ENCODE assay signal across 1 cellular context in the genomic region with DNA sequence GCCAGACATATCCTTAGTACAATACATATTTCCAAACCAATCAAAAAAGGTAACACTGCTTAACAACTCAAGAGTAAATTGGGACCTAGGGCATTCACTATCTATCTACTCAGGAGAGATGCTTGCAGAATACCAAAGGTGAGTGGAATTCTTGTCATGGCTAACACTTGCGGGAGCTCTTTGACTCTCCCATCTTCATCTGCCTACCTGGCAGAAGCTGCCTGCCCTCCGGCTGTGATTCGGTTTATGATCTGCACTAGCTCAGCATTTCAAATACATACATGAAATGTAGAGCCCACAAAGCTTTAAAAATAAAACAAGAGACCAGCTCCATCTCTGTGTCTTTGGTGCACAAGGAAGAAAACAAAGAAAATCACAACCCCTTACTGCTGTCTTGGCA.
TF ChIP-seq lines count a peak whose summit lies in the region.

No MANE protein-coding gene starts in this region.

TF ChIP-seq in GM12878, 131 proteins besides CTCF, POLR2A, EP300 and RAD21:
- TF ChIP-seq, protein P1, sequence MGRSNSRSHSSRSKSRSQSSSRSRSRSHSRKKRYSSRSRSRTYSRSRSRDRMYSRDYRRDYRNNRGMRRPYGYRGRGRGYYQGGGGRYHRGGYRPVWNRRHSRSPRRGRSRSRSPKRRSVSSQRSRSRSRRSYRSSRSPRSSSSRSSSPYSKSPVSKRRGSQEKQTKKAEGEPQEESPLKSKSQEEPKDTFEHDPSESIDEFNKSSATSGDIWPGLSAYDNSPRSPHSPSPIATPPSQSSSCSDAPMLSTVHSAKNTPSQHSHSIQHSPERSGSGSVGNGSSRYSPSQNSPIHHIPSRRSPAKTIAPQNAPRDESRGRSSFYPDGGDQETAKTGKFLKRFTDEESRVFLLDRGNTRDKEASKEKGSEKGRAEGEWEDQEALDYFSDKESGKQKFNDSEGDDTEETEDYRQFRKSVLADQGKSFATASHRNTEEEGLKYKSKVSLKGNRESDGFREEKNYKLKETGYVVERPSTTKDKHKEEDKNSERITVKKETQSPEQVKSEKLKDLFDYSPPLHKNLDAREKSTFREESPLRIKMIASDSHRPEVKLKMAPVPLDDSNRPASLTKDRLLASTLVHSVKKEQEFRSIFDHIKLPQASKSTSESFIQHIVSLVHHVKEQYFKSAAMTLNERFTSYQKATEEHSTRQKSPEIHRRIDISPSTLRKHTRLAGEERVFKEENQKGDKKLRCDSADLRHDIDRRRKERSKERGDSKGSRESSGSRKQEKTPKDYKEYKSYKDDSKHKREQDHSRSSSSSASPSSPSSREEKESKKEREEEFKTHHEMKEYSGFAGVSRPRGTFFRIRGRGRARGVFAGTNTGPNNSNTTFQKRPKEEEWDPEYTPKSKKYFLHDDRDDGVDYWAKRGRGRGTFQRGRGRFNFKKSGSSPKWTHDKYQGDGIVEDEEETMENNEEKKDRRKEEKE (IDR thresholded peaks at IDR 0.05) = no peak
- TF ChIP-seq RCOR1 (conservative IDR thresholded peaks at IDR 0.05; ENCODE audit: low read depth, low read length) = no peak
- no peak for TF ChIP-seq PML (IDR thresholded peaks at IDR 0.05; ENCODE audit: low read length)
- no peak for TF ChIP-seq CEBPB (IDR thresholded peaks at IDR 0.05; ENCODE audit: borderline replicate concordance in 1 of 2, low read depth in 2 of 2, low read length in 2 of 2)
- no peak for TF ChIP-seq HDGF (IDR thresholded peaks at IDR 0.05)
- TF ChIP-seq BCL11A (IDR thresholded peaks at IDR 0.05; ENCODE audit: low read depth, low read length) = no peak
- TF ChIP-seq NRF1 (conservative IDR thresholded peaks at IDR 0.05; ENCODE audit: low read depth, low read length) = no peak
- TF ChIP-seq, protein P2, sequence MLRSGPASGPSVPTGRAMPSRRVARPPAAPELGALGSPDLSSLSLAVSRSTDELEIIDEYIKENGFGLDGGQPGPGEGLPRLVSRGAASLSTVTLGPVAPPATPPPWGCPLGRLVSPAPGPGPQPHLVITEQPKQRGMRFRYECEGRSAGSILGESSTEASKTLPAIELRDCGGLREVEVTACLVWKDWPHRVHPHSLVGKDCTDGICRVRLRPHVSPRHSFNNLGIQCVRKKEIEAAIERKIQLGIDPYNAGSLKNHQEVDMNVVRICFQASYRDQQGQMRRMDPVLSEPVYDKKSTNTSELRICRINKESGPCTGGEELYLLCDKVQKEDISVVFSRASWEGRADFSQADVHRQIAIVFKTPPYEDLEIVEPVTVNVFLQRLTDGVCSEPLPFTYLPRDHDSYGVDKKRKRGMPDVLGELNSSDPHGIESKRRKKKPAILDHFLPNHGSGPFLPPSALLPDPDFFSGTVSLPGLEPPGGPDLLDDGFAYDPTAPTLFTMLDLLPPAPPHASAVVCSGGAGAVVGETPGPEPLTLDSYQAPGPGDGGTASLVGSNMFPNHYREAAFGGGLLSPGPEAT (IDR thresholded peaks at IDR 0.05; ENCODE audit: low read depth) = no peak
- no peak for TF ChIP-seq DPF2 (IDR thresholded peaks at IDR 0.05)
